Comparison of ENCODE assay signal across 16 cellular contexts in genomic region chr3:100561459-100562158, GRCh38. TPM values are rescaled to one million over a fixed set of nuclear protein-coding genes. Genes with fewer than 3 reads are reported as not detected.
A peak's percentile ranks its signal among the peaks of the same experiment; 100 is the strongest.
DNase-seq lines count a peak whose midpoint lies in the region; ATAC-seq and TF ChIP-seq lines count a peak whose summit lies in the region.
"Had no signal": no experiment of that assay in that cellular context is flagged by ENCODE, and none has a peak within 500 bp of the region (broad histone marks: within the 10 kb centered on the region; RNA-seq: fewer than 3 reads in every experiment).

No MANE protein-coding gene starts in this region.

- POLR2A ChIA-PET in RWPE1 (lab: Yijun Ruan, JAX; ENCODE audit: low non-redundant PET), result interaction anchor here (0.5 kb wide), 1 partner anchor 188 kb away, joined by 3 read pairs; no protein-coding TSS in a partner anchor

- H3K27ac ChIP-seq in RWPE1 (peak overlapping the region; percentile 72), gastrocnemius medialis (peak overlapping the region in 1 of 4 donors; percentile 5)

- no peak for TF ChIP-seq CTCF in RWPE1 (conservative IDR thresholded peaks at IDR 0.05; ENCODE audit: low read depth)
- no peak for TF ChIP-seq CTCF in fibroblast of pulmonary artery (IDR thresholded peaks at IDR 0.05; ENCODE audit: low read length, missing control alignments)
- TF ChIP-seq CTCF in gastrocnemius medialis (IDR thresholded peaks at IDR 0.05 in 4 of 5, conservative IDR thresholded peaks at IDR 0.05 in 1 of 5), result no peak
- TF ChIP-seq CTCF in chondrocyte (IDR thresholded peaks at IDR 0.05), result no peak

- no peak for TF ChIP-seq POLR2A in gastrocnemius medialis (IDR thresholded peaks at IDR 0.05)

- CTCF ChIA-PET in RWPE1 (lab: Yijun Ruan, JAX), result no interaction called here

- H3K36me3 ChIP-seq in gastrocnemius medialis, result no peaks in the 10 kb centered on the region

- no peaks in the 10 kb centered on the region for H3K9me3 ChIP-seq in gastrocnemius medialis

- peaks cover 39% of the 10 kb centered on the region for H3K4me1 Mint-ChIP-seq in chondrocyte (ENCODE audit: low read depth)
- H3K4me1 Mint-ChIP-seq: T-helper 17 cell had no signal

- H3K36me3 Mint-ChIP-seq in chondrocyte (ENCODE audit: low read depth), result peaks cover 16% of the 10 kb centered on the region
- H3K36me3 Mint-ChIP-seq: naive thymus-derived CD4-positive, alpha-beta T cell had no signal

- H3K9me3 Mint-ChIP-seq in chondrocyte (ENCODE audit: low read depth), result no peaks in the 10 kb centered on the region
- H3K9me3 Mint-ChIP-seq: naive thymus-derived CD4-positive, alpha-beta T cell had no signal

- in situ Hi-C loops in gastrocnemius medialis (cut with MboI; ENCODE audit: low sequenced_read_pairs in 4 of 4), result no loop called here

- ATAC-seq in gastrocnemius medialis, result peak; percentile 58 to 63
- no peak for ATAC-seq in HG03457 (IDR thresholded peaks at IDR 0.05; ENCODE audit: unreplicated experiment)
- ATAC-seq: naive thymus-derived CD4-positive, alpha-beta T cell; T-helper 17 cell had no signal

- no peaks in the 10 kb centered on the region for H3K27me3 ChIP-seq in gastrocnemius medialis

- DNase-seq in ELF-1 (ENCODE audit: low read depth, low spot score), result peak; percentile 26
- DNase-seq in RWPE1 (ENCODE audit: low spot score), result peak; percentile 14
- peak; percentile 92 for DNase-seq in fibroblast of pulmonary artery (ENCODE audit: low read depth)
- no peak for DNase-seq in gastrocnemius medialis
- DNase-seq in NCI-H1694 treated with DMSO at 0.1 percent for 48 hours (lab: John Stamatoyannopoulos, UW), result no peak
- no peak for DNase-seq in NCI-H2081 (lab: John Stamatoyannopoulos, UW)
- no peak for DNase-seq in chondrocyte (ENCODE audit: low spot score)
- DNase-seq: activated CD8-positive, alpha-beta memory T cell treated with anti-CD3 and anti-CD28 coated beads, Interleukin-2, amount 50 U/mL, for 48 hours; central memory CD4-positive, alpha-beta T cell; DMS 273 treated with DMSO at 0.1 percent for 48 hours; hippocampal formation; naive thymus-derived CD4-positive, alpha-beta T cell; NCI-H748 treated with DMSO at 0.1 percent for 48 hours; stimulated activated CD4-positive, alpha-beta T cell treated with anti-CD3 and anti-CD28 coated beads, Interleukin-4, amount 100 ng/mL, for 1 hour; T-helper 17 cell had no signal

- H3K4me1 ChIP-seq in gastrocnemius medialis, result no peaks in the 10 kb centered on the region

- no peaks in the 10 kb centered on the region for H3K27me3 Mint-ChIP-seq in chondrocyte (ENCODE audit: low read depth)

- intact Hi-C loops in gastrocnemius medialis (cut with DNase I; ENCODE audit: low total_unique reads), result no loop called here

- H3K4me3 Mint-ChIP-seq in chondrocyte (ENCODE audit: unreplicated experiment), result no peak overlapping the region
- H3K4me3 Mint-ChIP-seq: naive thymus-derived CD4-positive, alpha-beta T cell; T-helper 17 cell had no signal

- H3K4me3 ChIP-seq in fibroblast of pulmonary artery (replicated peaks; ENCODE audit: low read depth, low read length), result no peak overlapping the region
- no peak overlapping the region for H3K4me3 ChIP-seq in gastrocnemius medialis

- H3K27ac Mint-ChIP-seq in chondrocyte (ENCODE audit: unreplicated experiment), result no peak overlapping the region
- H3K27ac Mint-ChIP-seq: naive thymus-derived CD4-positive, alpha-beta T cell; T-helper 17 cell had no signal

RNA-seq across cellular contexts. Expression of gene ADGRG7, which starts 47.8 kb away (rescaled TPM):
- under 1 TPM in 1 of 4 donors, not detected in 3; 0.58 TPM for total RNA-seq in gastrocnemius medialis
- not detected in 3 replicates for total RNA-seq in chondrocyte
- total RNA-seq: naive thymus-derived CD4-positive, alpha-beta T cell; T-helper 17 cell had no signal

Comparison
In these comparisons a context has a peak if more than half of its experiments do, and no peak if none do; other contexts are left out.
1. DNase-seq: peak in ELF-1 (single experiment), RWPE1 (single experiment) and fibroblast of pulmonary artery (single experiment); none in gastrocnemius medialis (0 of 2), NCI-H1694 treated with DMSO at 0.1 percent for 48 hours (single experiment), NCI-H2081 (0 of 2) and chondrocyte (single experiment).